ENCODE assay signal across 8 cellular contexts in the genomic region with DNA sequence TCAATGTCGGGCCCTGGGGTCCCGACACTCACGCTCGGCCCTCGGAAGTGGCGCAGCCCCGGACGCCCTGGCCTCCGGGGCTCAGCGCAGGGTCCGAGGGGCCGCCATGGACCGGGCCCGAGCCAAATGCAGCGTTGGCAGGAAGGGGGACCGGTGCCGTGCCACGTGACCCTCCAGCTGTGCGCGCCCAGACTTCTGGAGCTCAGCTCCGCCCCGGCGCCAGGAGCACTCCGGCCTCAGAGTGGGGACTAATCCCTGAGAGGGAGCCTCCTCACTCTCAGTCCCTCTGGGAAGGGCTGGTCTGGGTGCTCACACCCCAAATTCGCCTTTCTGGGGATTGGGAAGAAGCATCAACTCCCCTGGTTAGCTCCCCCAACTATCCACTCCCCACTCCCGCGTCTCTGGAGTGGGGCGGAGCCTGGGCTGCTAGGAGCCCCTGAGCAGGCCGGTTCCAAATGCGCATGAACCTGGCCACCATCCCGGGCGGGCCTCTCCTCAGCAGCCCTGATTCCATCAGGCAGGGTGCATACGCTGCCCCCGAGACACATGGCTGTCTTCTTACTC. TPM values are rescaled to one million over a fixed set of nuclear protein-coding genes. Genes with fewer than 3 reads are reported as not detected.
DNase-seq lines count a peak whose midpoint lies in the region; ATAC-seq and TF ChIP-seq lines count a peak whose summit lies in the region.

Gene B3GNT9, minus strand, starts transcription at position 166 of the 564 bp plus-strand sequence. CDS start 513 bp downstream, outside the sequence.

- H3K36me3 ChIP-seq in lower lobe of right lung (peaks cover 37% of the 10 kb centered on the region), suprapubic skin (peaks cover 25% of the 10 kb centered on the region)

- H3K9me3 ChIP-seq in lower lobe of right lung (no peaks in the 10 kb centered on the region), suprapubic skin (no peaks in the 10 kb centered on the region)

- peak within 1 kb of the TSS; percentile 71 to 79 (median 76) for H3K4me3 Mint-ChIP-seq in T-cell
- peak within 1 kb of the TSS; percentile 81 to 82 for H3K4me3 Mint-ChIP-seq in effector memory CD8-positive, alpha-beta T cell

- CTCF ChIA-PET in T-cell (lab: Charles Lee) = interaction anchor here in 1 of 2 donors (1.0 kb wide), 1 partner anchor 24 kb away, joined by 3 read pairs; no protein-coding TSS in a partner anchor

- H3K9me3 Mint-ChIP-seq in T-cell = no peaks in the 10 kb centered on the region
- H3K9me3 Mint-ChIP-seq in effector memory CD8-positive, alpha-beta T cell = no peaks in the 10 kb centered on the region

- peaks cover 3 to 5% of the 10 kb centered on the region in 2 donors for H3K27me3 Mint-ChIP-seq in T-cell
- H3K27me3 Mint-ChIP-seq in effector memory CD8-positive, alpha-beta T cell = no peaks in the 10 kb centered on the region

- no peak for TF ChIP-seq POLR2A in suprapubic skin (IDR thresholded peaks at IDR 0.05)

- peak within 1 kb of the TSS; percentile 57 to 61 for H3K27ac Mint-ChIP-seq in T-cell
- peak within 1 kb of the TSS in 1 of 2 donors; percentile 57 for H3K27ac Mint-ChIP-seq in effector memory CD8-positive, alpha-beta T cell

- DNase-seq in AG10803 (ENCODE audit: low read depth) (peak; percentile 74), T-cell (peak in 2 of 34 experiments; percentile 25 to 43), lower lobe of right lung (peak; percentile 84), suprapubic skin (ENCODE audit: low spot score in 2 of 2) (peak in 1 of 2 donors; percentile 81), activated gamma-delta T cell treated with Interleukin-2 at 50 U/mL for 16 hours (no peak)
- DNase-seq in effector memory CD8-positive, alpha-beta T cell = no peak

- peaks cover 27% of the 10 kb centered on the region for H3K36me3 Mint-ChIP-seq in T-cell
- H3K36me3 Mint-ChIP-seq in effector memory CD8-positive, alpha-beta T cell (ENCODE audit: insufficient read depth) = peaks cover 16% of the 10 kb centered on the region

- intact Hi-C loops in lower lobe of right lung (cut with DNase I) = loop anchor here (10.0 kb wide), 1 partner anchor 176 kb away; no protein-coding TSS in a partner anchor

- H3K27ac ChIP-seq in lower lobe of right lung = peak within 1 kb of the TSS; percentile 84
- peak within 1 kb of the TSS; percentile 80 for H3K27ac ChIP-seq in suprapubic skin

- H3K27me3 ChIP-seq in lower lobe of right lung (ENCODE audit: low read depth) (peaks cover 12% of the 10 kb centered on the region), suprapubic skin (no peaks in the 10 kb centered on the region)

- WGBS in suprapubic skin = 0% methylated on average over 10 of the region's 34 CpGs

- no peak for TF ChIP-seq CTCF in AG10803 (conservative IDR thresholded peaks at IDR 0.05; ENCODE audit: low read length)
- no peak for TF ChIP-seq CTCF in lower lobe of right lung (IDR thresholded peaks at IDR 0.05)
- TF ChIP-seq CTCF in suprapubic skin (IDR thresholded peaks at IDR 0.05) = no peak

- H3K4me3 ChIP-seq in AG10803 (ENCODE audit: low read length) = peak within 1 kb of the TSS; percentile 69
- H3K4me3 ChIP-seq in lower lobe of right lung = peak within 1 kb of the TSS; percentile 68
- H3K4me3 ChIP-seq in suprapubic skin = peak within 1 kb of the TSS; percentile 61

- peaks cover 31 to 33% (median 32%) of the 10 kb centered on the region in 3 donors for H3K4me1 Mint-ChIP-seq in T-cell
- peaks cover 25 to 28% of the 10 kb centered on the region in 2 donors for H3K4me1 Mint-ChIP-seq in effector memory CD8-positive, alpha-beta T cell (ENCODE audit: low read depth in 2 of 2)

- ATAC-seq in GM18502 (IDR thresholded peaks at IDR 0.05; ENCODE audit: poor library complexity, unreplicated experiment) = peak; percentile 66
- ATAC-seq in HG03196 (IDR thresholded peaks at IDR 0.05; ENCODE audit: unreplicated experiment) = peak; percentile 40
- ATAC-seq in T-cell (replicated peaks in 1 of 4) = peak; percentile 29 to 46 (median 38)
- ATAC-seq in effector memory CD8-positive, alpha-beta T cell (replicated peaks) = peak; percentile 27
- peak; percentile 82 to 86 for ATAC-seq in lower lobe of right lung

- no peak for TF ChIP-seq EP300 in suprapubic skin (IDR thresholded peaks at IDR 0.05)

- POLR2A ChIA-PET in T-cell (lab: Charles Lee) = interaction anchor here in 1 of 2 donors (0.6 to 0.7 kb wide), 2 partner anchors 85 to 261 kb away, joined by 5 to 9 read pairs; no protein-coding TSS in a partner anchor

- H3K4me1 ChIP-seq in lower lobe of right lung = peaks cover 33% of the 10 kb centered on the region
- H3K4me1 ChIP-seq in suprapubic skin = peaks cover 38% of the 10 kb centered on the region

RNA-seq across cellular contexts. Expression of gene B3GNT9, which starts in this region (rescaled TPM):
- total RNA-seq in T-cell = 1 to 10 TPM; 3.0 to 9.5 (median 4.9) TPM
- 13.5 TPM for total RNA-seq in lower lobe of right lung
- 1 to 10 TPM; 7.5 to 9.7 (median 9.0) TPM for total RNA-seq in suprapubic skin

Comparison
In these comparisons a context has a peak if more than half of its experiments do, and no peak if none do; other contexts are left out.
1. DNase-seq: peak in AG10803 (single experiment) and lower lobe of right lung (single experiment); none in effector memory CD8-positive, alpha-beta T cell (0 of 3) and activated gamma-delta T cell treated with Interleukin-2 at 50 U/mL for 16 hours (single experiment).
2. ATAC-seq: peak in every context shown above with its lines; median percentile 84 in lower lobe of right lung; 66 in GM18502; 40 in HG03196; 38 in T-cell; 27 in effector memory CD8-positive, alpha-beta T cell.
3. Peak in every context shown above with its lines, with median percentiles within 50 percentile points of each other: H3K4me3 ChIP-seq.